ENCODE assay signal across 25 cellular contexts in the genomic region with DNA sequence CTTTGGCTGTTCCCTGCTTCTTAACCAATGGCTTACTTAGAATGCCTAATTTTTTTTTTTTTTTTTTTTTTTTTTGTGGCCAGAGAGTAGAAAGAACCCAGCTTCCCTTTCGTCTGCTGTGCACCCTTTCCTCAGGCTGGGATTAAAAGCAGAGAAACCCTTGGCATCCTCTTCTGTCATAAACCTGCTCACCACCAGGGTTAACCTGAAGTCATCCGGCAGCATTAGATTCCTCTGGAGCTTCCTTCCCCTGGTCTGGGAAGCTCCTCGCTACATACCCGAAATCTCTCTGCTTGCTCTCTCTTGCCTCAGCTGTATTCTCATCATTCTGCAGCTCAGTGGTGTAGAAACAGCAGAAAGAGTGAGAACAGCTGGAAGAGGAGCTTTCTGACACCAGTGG.
DNase-seq lines count a peak whose midpoint lies in the region; ATAC-seq and TF ChIP-seq lines count a peak whose summit lies in the region.
"Had no signal": no experiment of that assay in that cellular context is flagged by ENCODE, and none has a peak within 500 bp of the region (broad histone marks: within the 10 kb centered on the region; RNA-seq: fewer than 3 reads in every experiment).

No MANE protein-coding gene starts in this region.

- no peaks in the 10 kb centered on the region for H3K27me3 Mint-ChIP-seq in progenitor cell of endocrine pancreas
- H3K27me3 Mint-ChIP-seq in activated CD4-positive, alpha-beta T cell treated with anti-CD3 and anti-CD28 coated beads, Interleukin-2, amount 10 ng/mL, durations not matched to agents 24 days and 14 days: no peaks in the 10 kb centered on the region
- H3K27me3 Mint-ChIP-seq: activated CD8-positive, alpha-beta T cell treated with anti-CD3 and anti-CD28 coated beads for 36 hours; central memory CD8-positive, alpha-beta T cell; natural killer cell treated with Interleukin-12 subunit alpha and Interleukin-12 subunit beta and Interleukin-15 and Interleukin-18, amount 100 ng/mL, for 72 hours; stimulated activated naive B cell treated with anti-CD40 and anti-IgM and Interleukin-4, amounts not matched to agents 10 μg/mL and 1 μg/mL and 100 μg/mL, for 72 hours had no signal

- ATAC-seq in HG03045 (IDR thresholded peaks at IDR 0.05; ENCODE audit: unreplicated experiment): no peak
- ATAC-seq: activated CD8-positive, alpha-beta T cell treated with anti-CD3 and anti-CD28 coated beads for 36 hours; lower lobe of right lung; mucosa of descending colon; natural killer cell treated with Interleukin-12 subunit alpha and Interleukin-12 subunit beta and Interleukin-15 and Interleukin-18, amount 100 ng/mL, for 72 hours; stimulated activated naive B cell treated with anti-CD40 and anti-IgM and Interleukin-4, amounts not matched to agents 10 μg/mL and 1 μg/mL and 100 μg/mL, for 72 hours had no signal

- no peak overlapping the region for H3K27ac Mint-ChIP-seq in progenitor cell of endocrine pancreas
- H3K27ac Mint-ChIP-seq in activated CD4-positive, alpha-beta T cell treated with anti-CD3 and anti-CD28 coated beads, Interleukin-2, amount 10 ng/mL, durations not matched to agents 24 days and 14 days: no peak overlapping the region
- H3K27ac Mint-ChIP-seq: activated CD8-positive, alpha-beta T cell treated with anti-CD3 and anti-CD28 coated beads for 36 hours; activated naive CD4-positive, alpha-beta T cell treated with anti-CD3 and anti-CD28 coated beads for 36 hours; CD14-positive monocyte; natural killer cell treated with Interleukin-12 subunit alpha and Interleukin-12 subunit beta and Interleukin-15 and Interleukin-18, amount 100 ng/mL, for 72 hours; stimulated activated naive B cell treated with anti-CD40 and anti-IgM and Interleukin-4, amounts not matched to agents 10 μg/mL and 1 μg/mL and 100 μg/mL, for 72 hours; T-helper 2 cell treated with Interferon-gamma antibody and Interleukin-4, amounts not matched to agents 5 μg/mL and 100 μg/mL, for 36 hours had no signal

- H3K36me3 Mint-ChIP-seq in progenitor cell of endocrine pancreas (ENCODE audit: insufficient read depth): no peaks in the 10 kb centered on the region
- H3K36me3 Mint-ChIP-seq in activated CD4-positive, alpha-beta T cell treated with anti-CD3 and anti-CD28 coated beads, Interleukin-2, amount 10 ng/mL, durations not matched to agents 24 days and 14 days (ENCODE audit: low read depth): no peaks in the 10 kb centered on the region
- H3K36me3 Mint-ChIP-seq: CD14-positive monocyte; natural killer cell treated with Interleukin-12 subunit alpha and Interleukin-12 subunit beta and Interleukin-15 and Interleukin-18, amount 100 ng/mL, for 72 hours; stimulated activated naive B cell treated with anti-CD40 and anti-IgM and Interleukin-4, amounts not matched to agents 10 μg/mL and 1 μg/mL and 100 μg/mL, for 72 hours had no signal

- TF ChIP-seq CTCF in progenitor cell of endocrine pancreas (IDR thresholded peaks at IDR 0.05; ENCODE audit: unreplicated experiment): peak; percentile 33

- H3K4me3 Mint-ChIP-seq in progenitor cell of endocrine pancreas (ENCODE audit: low read depth): no peak overlapping the region
- H3K4me3 Mint-ChIP-seq in activated CD4-positive, alpha-beta T cell treated with anti-CD3 and anti-CD28 coated beads, Interleukin-2, amount 10 ng/mL, durations not matched to agents 24 days and 14 days: no peak overlapping the region
- H3K4me3 Mint-ChIP-seq: activated CD8-positive, alpha-beta T cell treated with anti-CD3 and anti-CD28 coated beads for 36 hours; activated naive CD4-positive, alpha-beta T cell treated with anti-CD3 and anti-CD28 coated beads for 36 hours; CD14-positive monocyte; central memory CD8-positive, alpha-beta T cell; natural killer cell treated with Interleukin-12 subunit alpha and Interleukin-12 subunit beta and Interleukin-15 and Interleukin-18, amount 100 ng/mL, for 72 hours; stimulated activated naive B cell treated with anti-CD40 and anti-IgM and Interleukin-4, amounts not matched to agents 10 μg/mL and 1 μg/mL and 100 μg/mL, for 72 hours; T-helper 2 cell treated with Interferon-gamma antibody and Interleukin-4, amounts not matched to agents 5 μg/mL and 100 μg/mL, for 36 hours had no signal

- intact Hi-C loops in activated CD4-positive, alpha-beta T cell treated with anti-CD3 and anti-CD28 coated beads, Interleukin-2, amount 10 ng/mL, durations not matched to agents 24 days and 14 days (cut with micrococcal nuclease): no loop called here

- H3K9me3 Mint-ChIP-seq in progenitor cell of endocrine pancreas (ENCODE audit: low read depth): no peaks in the 10 kb centered on the region
- H3K9me3 Mint-ChIP-seq in activated CD4-positive, alpha-beta T cell treated with anti-CD3 and anti-CD28 coated beads, Interleukin-2, amount 10 ng/mL, durations not matched to agents 24 days and 14 days: peaks cover 3% of the 10 kb centered on the region
- H3K9me3 Mint-ChIP-seq: activated CD8-positive, alpha-beta T cell treated with anti-CD3 and anti-CD28 coated beads for 36 hours had no signal

- DNase-seq in NCI-H82 (lab: John Stamatoyannopoulos, UW) (peak; percentile 25), NCI-H82 treated with DMSO at 0.1 percent for 48 hours (lab: John Stamatoyannopoulos, UW; ENCODE audit: unreplicated experiment) (no peak), SW480 (ENCODE audit: low spot score) (peak; percentile 10), iPS DF 4.7 (ENCODE audit: extremely low read depth, low spot score) (peak; percentile 22), progenitor cell of endocrine pancreas (ENCODE audit: low spot score, unreplicated experiment) (no peak), COLO668 (lab: John Stamatoyannopoulos, UW; ENCODE audit: unreplicated experiment) (no peak)
- DNase-seq in activated CD4-positive, alpha-beta T cell treated with anti-CD3 and anti-CD28 coated beads, Interleukin-2, amount 10 ng/mL, durations not matched to agents 24 days and 14 days: no peak
- DNase-seq: activated CD8-positive, alpha-beta T cell treated with anti-CD3 and anti-CD28 coated beads for 36 hours; activated naive CD4-positive, alpha-beta T cell treated with anti-CD3 and anti-CD28 coated beads for 36 hours; dermis blood vessel endothelial cell; lower lobe of right lung; mucosa of descending colon; NCI-H2029; NCI-H526 treated with DMSO at 0.1 percent for 48 hours; ovary; retina; SHP77; small intestine; stimulated activated naive B cell treated with anti-CD40 and anti-IgM and Interleukin-4, amounts not matched to agents 10 μg/mL and 1 μg/mL and 100 μg/mL, for 72 hours; upper lobe of left lung had no signal

- H3K4me1 Mint-ChIP-seq in progenitor cell of endocrine pancreas (ENCODE audit: low read depth): no peaks in the 10 kb centered on the region
- no peaks in the 10 kb centered on the region for H3K4me1 Mint-ChIP-seq in activated CD4-positive, alpha-beta T cell treated with anti-CD3 and anti-CD28 coated beads, Interleukin-2, amount 10 ng/mL, durations not matched to agents 24 days and 14 days
- H3K4me1 Mint-ChIP-seq: CD14-positive monocyte; central memory CD8-positive, alpha-beta T cell; stimulated activated naive B cell treated with anti-CD40 and anti-IgM and Interleukin-4, amounts not matched to agents 10 μg/mL and 1 μg/mL and 100 μg/mL, for 72 hours had no signal

Comparison
In these comparisons a context has a peak if more than half of its experiments do, and no peak if none do; other contexts are left out.
1. DNase-seq: peak in NCI-H82 (single experiment), SW480 (single experiment) and iPS DF 4.7 (single experiment); none in NCI-H82 treated with DMSO at 0.1 percent for 48 hours (single experiment), progenitor cell of endocrine pancreas (single experiment), COLO668 (single experiment) and activated CD4-positive, alpha-beta T cell treated with anti-CD3 and anti-CD28 coated beads, Interleukin-2, amount 10 ng/mL, durations not matched to agents 24 days and 14 days (single experiment).